In genomic region chr13:84683448-84683847, GRCh38 we compare ENCODE assay signal across 22 cellular contexts.
"Had no signal": no experiment of that assay in that cellular context is flagged by ENCODE, and none has a peak within 500 bp of the region (broad histone marks: within the 10 kb centered on the region; RNA-seq: fewer than 3 reads in every experiment).

No MANE protein-coding gene starts in this region.

- DNase-seq: naive thymus-derived CD8-positive, alpha-beta T cell; nephron progenitor cell; nucleus accumbens; retina; right lobe of liver; sigmoid colon; stimulated activated CD4-positive, alpha-beta T cell treated with anti-CD3 and anti-CD28 coated beads, Interleukin-15, amount 100 ng/mL, for 24 hours; stimulated activated CD4-positive, alpha-beta T cell treated with anti-CD3 and anti-CD28 coated beads, Interleukin-2, amount 100 ng/mL, for 24 hours; stimulated activated CD4-positive, alpha-beta T cell treated with anti-CD3 and anti-CD28 coated beads, Interleukin-2, amount 100 ng/mL, for 48 hours; stimulated activated CD4-positive, alpha-beta T cell treated with anti-CD3 and anti-CD28 coated beads, Interleukin-4, amount 100 ng/mL, for 24 hours; stimulated activated naive B cell treated with anti-CD40 and anti-IgM and Interleukin-4, amounts not matched to agents 10 μg/mL and 1 μg/mL and 100 μg/mL, for 72 hours; stimulated activated naive CD4-positive, alpha-beta T cell treated with Interleukin-2 at 50 U/mL for 16 hours; tibial artery; transverse colon; upper lobe of right lung; uterus had no signal

- H3K27ac ChIP-seq: neutrophil, pancreas, prostate gland, right lobe of liver, sigmoid colon, stomach, thoracic aorta, tibial artery, transverse colon, upper lobe of right lung, uterus had no signal

- H3K9me3 ChIP-seq: neutrophil, pancreas, prostate gland, right atrium auricular region, right lobe of liver, sigmoid colon, stomach, thoracic aorta, tibial artery, transverse colon, upper lobe of right lung, uterus had no signal

- H3K4me3 ChIP-seq: pancreas, prostate gland, right atrium auricular region, right lobe of liver, sigmoid colon, stomach, thoracic aorta, tibial artery, transverse colon, upper lobe of right lung, uterus had no signal

- H3K27me3 ChIP-seq: neutrophil, pancreas, right atrium auricular region, right lobe of liver, sigmoid colon, stomach, tibial artery, transverse colon, upper lobe of right lung, uterus had no signal

- H3K4me1 ChIP-seq: prostate gland, right atrium auricular region, right lobe of liver, transverse colon, upper lobe of right lung, uterus had no signal

- H3K36me3 ChIP-seq: neutrophil, pancreas, prostate gland, right atrium auricular region, right lobe of liver, sigmoid colon, stomach, thoracic aorta, tibial artery, transverse colon, upper lobe of right lung, uterus had no signal
